ENCODE assay signal across 1 cellular context in genomic region chr10:103470755-103471653, GRCh38.
TF ChIP-seq lines count a peak whose summit lies in the region.

No MANE protein-coding gene starts in this region.

TF ChIP-seq in HEK293, 187 proteins besides CTCF, POLR2A, EP300 and RAD21 (continued from another document):
- TF ChIP-seq KLF17 (tag by site-specific recombination; IDR thresholded peaks at IDR 0.05) (peak; percentile 52; the same call in 1 of the 2 replicates), ZNF529 (tag by site-specific recombination; IDR thresholded peaks at IDR 0.05; ENCODE audit: insufficient replicate concordance) (no peak), ZSCAN16 (tag by site-specific recombination; IDR thresholded peaks at IDR 0.05) (no peak), ZFP3 (tag by site-specific recombination; IDR thresholded peaks at IDR 0.05; ENCODE audit: low read depth) (no peak), ZIC2 (tag by site-specific recombination; IDR thresholded peaks at IDR 0.05) (peak; percentile 13; the same call in 1 of the 2 replicates)
TF ChIP-seq in HEK293: peak in this region for 5.
